14 cellular contexts compared by ENCODE assay signal in genomic region chr15:94972314-94972713, GRCh38.
A peak's percentile ranks its signal among the peaks of the same experiment; 100 is the strongest.
DNase-seq lines count a peak whose midpoint lies in the region; ATAC-seq, FAIRE-seq and TF ChIP-seq lines count a peak whose summit lies in the region.
"Had no signal": no experiment of that assay in that cellular context is flagged by ENCODE, and none has a peak within 500 bp of the region (broad histone marks: within the 10 kb centered on the region; RNA-seq: fewer than 3 reads in every experiment).

No MANE protein-coding gene starts in this region.

- no peaks in the 10 kb centered on the region for H3F3A ChIP-seq in GM23338 (replicated peaks; ENCODE audit: low read depth)

- peak overlapping the region; percentile 34; the same call in 1 of the 2 replicates for H2AFZ ChIP-seq in GM23338
- H2AFZ ChIP-seq in astrocyte (ENCODE audit: low read depth, low read length) = no peak overlapping the region

- H3K4me3 Mint-ChIP-seq in GM23338 = no peak overlapping the region
- H3K4me3 Mint-ChIP-seq in astrocyte (ENCODE audit: unreplicated experiment) = no peak overlapping the region

- H3K27ac Mint-ChIP-seq in GM23338 (peak overlapping the region; percentile 76), astrocyte (ENCODE audit: unreplicated experiment) (peak overlapping the region; percentile 70)
- H3K27ac Mint-ChIP-seq: activated naive CD4-positive, alpha-beta T cell treated with anti-CD3 and anti-CD28 coated beads, Interleukin-2, amount 50 U/mL, for 72 hours had no signal

- H3K36me3 ChIP-seq in GM23338 (ENCODE audit: insufficient read depth) (no peaks in the 10 kb centered on the region), astrocyte (ENCODE audit: insufficient read depth, low read length) (no peaks in the 10 kb centered on the region)
- H3K36me3 ChIP-seq: esophagus squamous epithelium had no signal

- TF ChIP-seq CTCF in GM23338 (conservative IDR thresholded peaks at IDR 0.05; ENCODE audit: low read depth in 2 of 2) (no peak), astrocyte (IDR thresholded peaks at IDR 0.05; ENCODE audit: insufficient read depth, low read depth, low read length) (no peak)

- H4K20me1 ChIP-seq in GM23338 (replicated peaks; ENCODE audit: insufficient read depth) = no peaks in the 10 kb centered on the region
- H4K20me1 ChIP-seq in astrocyte (ENCODE audit: insufficient read depth, low read length) = no peaks in the 10 kb centered on the region

- DNase-seq in GM23338 (ENCODE audit: low spot score) (peak; percentile 25), astrocyte (ENCODE audit: low read depth) (peak; percentile 5), glomerular visceral epithelial cell (ENCODE audit: extremely low spot score) (peak; percentile 40), non-pigmented ciliary epithelial cell (ENCODE audit: low read depth) (peak; percentile 6), HuH-7 (ENCODE audit: low spot score) (no peak), activated T-cell treated with anti-CD3 and anti-CD28 coated beads for 4 hours (no peak)
- DNase-seq: DMS53, esophagus squamous epithelium, psoas muscle had no signal

- FAIRE-seq in astrocyte (lab: Jason Lieb, UNC) = no peak
- FAIRE-seq: colon had no signal

- H3K9me3 Mint-ChIP-seq in GM23338 (no peaks in the 10 kb centered on the region), astrocyte (ENCODE audit: unreplicated experiment) (peaks cover 2% of the 10 kb centered on the region)

- H3K36me3 Mint-ChIP-seq in GM23338 (ENCODE audit: low read depth) (peaks cover 3% of the 10 kb centered on the region; the same call in 2 of the 3 replicates), astrocyte (ENCODE audit: low read depth, unreplicated experiment) (no peaks in the 10 kb centered on the region)
- H3K36me3 Mint-ChIP-seq: activated naive CD4-positive, alpha-beta T cell treated with anti-CD3 and anti-CD28 coated beads, Interleukin-2, amount 50 U/mL, for 72 hours had no signal

- H3K4me3 ChIP-seq in GM23338 = no peak overlapping the region
- no peak overlapping the region for H3K4me3 ChIP-seq in astrocyte (ENCODE audit: insufficient read depth, low read depth, low read length)
- H3K4me3 ChIP-seq: esophagus squamous epithelium, psoas muscle, SK-N-MC had no signal

- H3K4me2 ChIP-seq in GM23338 (no peak overlapping the region), astrocyte (ENCODE audit: low read length) (no peak overlapping the region)

- no peaks in the 10 kb centered on the region for H3K9me3 ChIP-seq in astrocyte (ENCODE audit: insufficient read depth, low read depth, low read length)
- H3K9me3 ChIP-seq: esophagus squamous epithelium, psoas muscle had no signal

- ATAC-seq in GM23338 (peak; percentile 63), GM18870 (IDR thresholded peaks at IDR 0.05; ENCODE audit: unreplicated experiment) (no peak), HG02938 (IDR thresholded peaks at IDR 0.05; ENCODE audit: unreplicated experiment) (no peak)
- ATAC-seq: activated naive CD4-positive, alpha-beta T cell treated with anti-CD3 and anti-CD28 coated beads, Interleukin-2, amount 50 U/mL, for 72 hours; psoas muscle had no signal

- H3K4me1 ChIP-seq in GM23338 (ENCODE audit: insufficient read depth) = peaks cover 19% of the 10 kb centered on the region; the same call in 1 of the 2 replicates
- H3K4me1 ChIP-seq in astrocyte (ENCODE audit: insufficient read depth, low read length) = no peaks in the 10 kb centered on the region
- H3K4me1 ChIP-seq: esophagus squamous epithelium, psoas muscle had no signal

- H3K4me1 Mint-ChIP-seq in GM23338 = peaks cover 18% of the 10 kb centered on the region
- peaks cover 14% of the 10 kb centered on the region for H3K4me1 Mint-ChIP-seq in astrocyte (ENCODE audit: low read depth, unreplicated experiment)

- no peak overlapping the region for H3K27ac ChIP-seq in GM23338 (ENCODE audit: low read depth)
- no peak overlapping the region for H3K27ac ChIP-seq in astrocyte (ENCODE audit: low read depth, low read length)
- H3K27ac ChIP-seq: esophagus squamous epithelium, psoas muscle, SK-N-MC had no signal

- H3K79me2 ChIP-seq in GM23338 (replicated peaks; ENCODE audit: insufficient read depth) (no peaks in the 10 kb centered on the region), astrocyte (ENCODE audit: insufficient read depth, low read length) (no peaks in the 10 kb centered on the region)

- H3K9me2 ChIP-seq in GM23338 (ENCODE audit: insufficient read depth) = no peaks in the 10 kb centered on the region

- H3K27me3 ChIP-seq in GM23338 (ENCODE audit: insufficient read depth) = no peaks in the 10 kb centered on the region
- H3K27me3 ChIP-seq in astrocyte (ENCODE audit: insufficient read depth, low read length) = no peaks in the 10 kb centered on the region
- H3K27me3 ChIP-seq: esophagus squamous epithelium had no signal

- H3K27me3 Mint-ChIP-seq in GM23338 (ENCODE audit: insufficient read depth, low read depth, poor library complexity) (peaks cover 4% of the 10 kb centered on the region), astrocyte (ENCODE audit: low read depth, unreplicated experiment) (no peaks in the 10 kb centered on the region)

- H3K9ac ChIP-seq in astrocyte (ENCODE audit: low read length) = no peak overlapping the region

TF ChIP-seq in GM23338, 12 proteins besides CTCF, POLR2A, EP300 and RAD21 (continues in another document):
- TF ChIP-seq CREB1 (CRISPR knock-in tag; IDR thresholded peaks at IDR 0.05; ENCODE audit: low read depth) (no peak), ETS1 (IDR thresholded peaks at IDR 0.05) (no peak), EZH2 (IDR thresholded peaks at IDR 0.05; ENCODE audit: low read depth, unreplicated experiment) (no peak), JUNB (IDR thresholded peaks at IDR 0.05; ENCODE audit: unreplicated experiment) (no peak), ZNF114 (CRISPR knock-in tag; IDR thresholded peaks at IDR 0.05) (no peak)
- TF ChIP-seq, protein P1, sequence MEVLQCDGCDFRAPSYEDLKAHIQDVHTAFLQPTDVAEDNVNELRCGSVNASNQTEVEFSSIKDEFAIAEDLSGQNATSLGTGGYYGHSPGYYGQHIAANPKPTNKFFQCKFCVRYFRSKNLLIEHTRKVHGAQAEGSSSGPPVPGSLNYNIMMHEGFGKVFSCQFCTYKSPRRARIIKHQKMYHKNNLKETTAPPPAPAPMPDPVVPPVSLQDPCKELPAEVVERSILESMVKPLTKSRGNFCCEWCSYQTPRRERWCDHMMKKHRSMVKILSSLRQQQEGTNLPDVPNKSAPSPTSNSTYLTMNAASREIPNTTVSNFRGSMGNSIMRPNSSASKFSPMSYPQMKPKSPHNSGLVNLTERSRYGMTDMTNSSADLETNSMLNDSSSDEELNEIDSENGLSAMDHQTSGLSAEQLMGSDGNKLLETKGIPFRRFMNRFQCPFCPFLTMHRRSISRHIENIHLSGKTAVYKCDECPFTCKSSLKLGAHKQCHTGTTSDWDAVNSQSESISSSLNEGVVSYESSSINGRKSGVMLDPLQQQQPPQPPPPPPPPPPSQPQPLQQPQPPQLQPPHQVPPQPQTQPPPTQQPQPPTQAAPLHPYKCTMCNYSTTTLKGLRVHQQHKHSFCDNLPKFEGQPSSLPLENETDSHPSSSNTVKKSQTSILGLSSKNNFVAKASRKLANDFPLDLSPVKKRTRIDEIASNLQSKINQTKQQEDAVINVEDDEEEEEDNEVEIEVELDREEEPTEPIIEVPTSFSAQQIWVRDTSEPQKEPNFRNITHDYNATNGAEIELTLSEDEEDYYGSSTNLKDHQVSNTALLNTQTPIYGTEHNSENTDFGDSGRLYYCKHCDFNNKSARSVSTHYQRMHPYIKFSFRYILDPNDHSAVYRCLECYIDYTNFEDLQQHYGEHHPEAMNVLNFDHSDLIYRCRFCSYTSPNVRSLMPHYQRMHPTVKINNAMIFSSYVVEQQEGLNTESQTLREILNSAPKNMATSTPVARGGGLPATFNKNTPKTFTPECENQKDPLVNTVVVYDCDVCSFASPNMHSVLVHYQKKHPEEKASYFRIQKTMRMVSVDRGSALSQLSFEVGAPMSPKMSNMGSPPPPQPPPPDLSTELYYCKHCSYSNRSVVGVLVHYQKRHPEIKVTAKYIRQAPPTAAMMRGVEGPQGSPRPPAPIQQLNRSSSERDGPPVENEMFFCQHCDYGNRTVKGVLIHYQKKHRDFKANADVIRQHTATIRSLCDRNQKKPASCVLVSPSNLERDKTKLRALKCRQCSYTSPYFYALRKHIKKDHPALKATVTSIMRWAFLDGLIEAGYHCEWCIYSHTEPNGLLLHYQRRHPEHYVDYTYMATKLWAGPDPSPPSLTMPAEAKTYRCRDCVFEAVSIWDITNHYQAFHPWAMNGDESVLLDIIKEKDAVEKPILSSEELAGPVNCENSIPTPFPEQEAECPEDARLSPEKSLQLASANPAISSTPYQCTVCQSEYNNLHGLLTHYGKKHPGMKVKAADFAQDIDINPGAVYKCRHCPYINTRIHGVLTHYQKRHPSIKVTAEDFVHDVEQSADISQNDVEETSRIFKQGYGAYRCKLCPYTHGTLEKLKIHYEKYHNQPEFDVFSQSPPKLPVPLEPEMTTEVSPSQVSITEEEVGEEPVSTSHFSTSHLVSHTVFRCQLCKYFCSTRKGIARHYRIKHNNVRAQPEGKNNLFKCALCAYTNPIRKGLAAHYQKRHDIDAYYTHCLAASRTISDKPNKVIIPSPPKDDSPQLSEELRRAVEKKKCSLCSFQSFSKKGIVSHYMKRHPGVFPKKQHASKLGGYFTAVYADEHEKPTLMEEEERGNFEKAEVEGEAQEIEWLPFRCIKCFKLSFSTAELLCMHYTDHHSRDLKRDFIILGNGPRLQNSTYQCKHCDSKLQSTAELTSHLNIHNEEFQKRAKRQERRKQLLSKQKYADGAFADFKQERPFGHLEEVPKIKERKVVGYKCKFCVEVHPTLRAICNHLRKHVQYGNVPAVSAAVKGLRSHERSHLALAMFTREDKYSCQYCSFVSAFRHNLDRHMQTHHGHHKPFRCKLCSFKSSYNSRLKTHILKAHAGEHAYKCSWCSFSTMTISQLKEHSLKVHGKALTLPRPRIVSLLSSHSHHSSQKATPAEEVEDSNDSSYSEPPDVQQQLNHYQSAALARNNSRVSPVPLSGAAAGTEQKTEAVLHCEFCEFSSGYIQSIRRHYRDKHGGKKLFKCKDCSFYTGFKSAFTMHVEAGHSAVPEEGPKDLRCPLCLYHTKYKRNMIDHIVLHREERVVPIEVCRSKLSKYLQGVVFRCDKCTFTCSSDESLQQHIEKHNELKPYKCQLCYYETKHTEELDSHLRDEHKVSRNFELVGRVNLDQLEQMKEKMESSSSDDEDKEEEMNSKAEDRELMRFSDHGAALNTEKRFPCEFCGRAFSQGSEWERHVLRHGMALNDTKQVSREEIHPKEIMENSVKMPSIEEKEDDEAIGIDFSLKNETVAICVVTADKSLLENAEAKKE (CRISPR knock-in tag; IDR thresholded peaks at IDR 0.05) = no peak

Comparison
In these comparisons a context has a peak if more than half of its experiments do, and no peak if none do; other contexts are left out.
1. DNase-seq: peak in GM23338 (single experiment), astrocyte (single experiment), glomerular visceral epithelial cell (single experiment) and non-pigmented ciliary epithelial cell (single experiment); none in HuH-7 (single experiment) and activated T-cell treated with anti-CD3 and anti-CD28 coated beads for 4 hours (single experiment).